9 cellular contexts compared by ENCODE assay signal in the genomic region with DNA sequence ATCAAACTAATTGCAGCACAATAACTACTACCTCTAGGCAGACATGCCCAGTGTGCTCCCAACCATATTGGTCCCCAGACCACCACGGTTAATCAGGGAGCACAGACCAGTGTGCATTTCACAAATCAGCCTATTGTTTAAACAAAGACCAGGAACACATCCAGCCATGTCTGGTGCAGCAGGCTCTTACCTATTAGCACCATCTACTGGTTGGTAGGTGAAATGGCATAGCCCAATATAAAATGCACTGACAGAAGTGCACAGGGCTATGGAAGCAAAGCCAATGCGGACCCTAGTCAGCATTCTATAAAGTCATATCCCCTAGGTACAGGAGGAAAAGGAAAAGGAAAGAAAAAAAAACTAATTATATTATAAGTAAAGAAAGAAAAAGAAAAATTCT. TPM values are rescaled to one million over a fixed set of nuclear protein-coding genes. Genes with fewer than 3 reads are reported as not detected.
DNase-seq lines count a peak whose midpoint lies in the region; ATAC-seq, FAIRE-seq and TF ChIP-seq lines count a peak whose summit lies in the region.
"Had no signal": no experiment of that assay in that cellular context is flagged by ENCODE, and none has a peak within 500 bp of the region (broad histone marks: within the 10 kb centered on the region; RNA-seq: fewer than 3 reads in every experiment).

No MANE protein-coding gene starts in this region.

- no peak overlapping the region for H3K27ac Mint-ChIP-seq in activated naive CD4-positive, alpha-beta T cell treated with anti-CD3 and anti-CD28 coated beads, Interleukin-2, amount 10 ng/mL, durations not matched to agents 7 days and 5 days

- DNase-seq in ELR (ENCODE audit: low read depth) (peak; percentile 23), NCI-H526 (lab: John Stamatoyannopoulos, UW) (peak; percentile 29 to 55), bronchial epithelial cell (ENCODE audit: low read depth) (peak; percentile 28), mesendoderm (peak; percentile 55), putamen (ENCODE audit: low spot score) (no peak)
- DNase-seq in activated naive CD4-positive, alpha-beta T cell treated with anti-CD3 and anti-CD28 coated beads, Interleukin-2, amount 10 ng/mL, durations not matched to agents 7 days and 5 days = no peak
- DNase-seq: activated T-cell treated with anti-CD3 and anti-CD28 coated beads, Interleukin-2, amount 50 U/mL, for 4 hours had no signal

- no peak overlapping the region for H3K4me3 ChIP-seq in bronchial epithelial cell (ENCODE audit: low read depth, low read length)
- H3K4me3 ChIP-seq in mesendoderm (ENCODE audit: low read length) = no peak overlapping the region

- H3K18ac ChIP-seq in mesendoderm (ENCODE audit: low read length) = no peak overlapping the region

- no peaks in the 10 kb centered on the region for H3K4me1 Mint-ChIP-seq in activated naive CD4-positive, alpha-beta T cell treated with anti-CD3 and anti-CD28 coated beads, Interleukin-2, amount 10 ng/mL, durations not matched to agents 7 days and 5 days

- H4K8ac ChIP-seq in mesendoderm (ENCODE audit: low read depth, low read length) = no peak overlapping the region

- H3K4me2 ChIP-seq in mesendoderm (ENCODE audit: low read length) = no peak overlapping the region

- H3K4me3 Mint-ChIP-seq in activated naive CD4-positive, alpha-beta T cell treated with anti-CD3 and anti-CD28 coated beads, Interleukin-2, amount 10 ng/mL, durations not matched to agents 7 days and 5 days = no peak overlapping the region
- H3K4me3 Mint-ChIP-seq: activated T-cell treated with anti-CD3 and anti-CD28 coated beads, Interleukin-2, amount 50 U/mL, for 4 hours had no signal

- no CpG with 5 or more reads among the region's 2 CpGs for WGBS in mesendoderm (ENCODE audit: extremely low coverage, insufficient coverage, low lambda C conversion rate)

- H3K4ac ChIP-seq in mesendoderm (ENCODE audit: low read depth, low read length) = no peak overlapping the region

- no peaks in the 10 kb centered on the region for H3K79me2 ChIP-seq in mesendoderm (ENCODE audit: control insufficient read depth, insufficient read depth, low read length)

- no peak overlapping the region for H2AK5ac ChIP-seq in mesendoderm (ENCODE audit: low read length)

- H3K23ac ChIP-seq in mesendoderm (ENCODE audit: low read length) = no peak overlapping the region

- CTCF ChIA-PET in activated naive CD4-positive, alpha-beta T cell treated with anti-CD3 and anti-CD28 coated beads, Interleukin-2, amount 10 ng/mL, durations not matched to agents 7 days and 5 days (lab: Charles Lee) = interaction anchor here (0.9 kb wide), 1 partner anchor 54 kb away, joined by 3 read pairs; no protein-coding TSS in a partner anchor

- no peaks in the 10 kb centered on the region for H3K36me3 Mint-ChIP-seq in activated naive CD4-positive, alpha-beta T cell treated with anti-CD3 and anti-CD28 coated beads, Interleukin-2, amount 10 ng/mL, durations not matched to agents 7 days and 5 days

- no peak for FAIRE-seq in bronchial epithelial cell (lab: Jason Lieb, UNC)

- H3K4me1 ChIP-seq in mesendoderm (ENCODE audit: control insufficient read depth, low read depth, low read length) = no peaks in the 10 kb centered on the region

- H3K27me3 ChIP-seq in bronchial epithelial cell (ENCODE audit: control insufficient read depth, insufficient read depth, low read length) (no peaks in the 10 kb centered on the region), mesendoderm (ENCODE audit: insufficient read depth, low read length, poor library complexity) (no peaks in the 10 kb centered on the region)

- H3K9me3 Mint-ChIP-seq in activated naive CD4-positive, alpha-beta T cell treated with anti-CD3 and anti-CD28 coated beads, Interleukin-2, amount 10 ng/mL, durations not matched to agents 7 days and 5 days = no peaks in the 10 kb centered on the region
- H3K9me3 Mint-ChIP-seq: activated T-cell treated with anti-CD3 and anti-CD28 coated beads, Interleukin-2, amount 50 U/mL, for 4 hours had no signal

- no peak overlapping the region for H2BK15ac ChIP-seq in mesendoderm (replicated peaks; ENCODE audit: low read depth)

- no peak overlapping the region for H3K27ac ChIP-seq in mesendoderm (ENCODE audit: low read depth, low read length)

- H4K5ac ChIP-seq in mesendoderm (ENCODE audit: low read length) = no peak overlapping the region

- no peaks in the 10 kb centered on the region for H3K27me3 Mint-ChIP-seq in activated naive CD4-positive, alpha-beta T cell treated with anti-CD3 and anti-CD28 coated beads, Interleukin-2, amount 10 ng/mL, durations not matched to agents 7 days and 5 days

- H2BK5ac ChIP-seq in mesendoderm (ENCODE audit: low read length) = no peak overlapping the region

- no peak overlapping the region for H3K56ac ChIP-seq in mesendoderm (ENCODE audit: low read length)

- no peak overlapping the region for H3K9ac ChIP-seq in mesendoderm (ENCODE audit: low read length)

- H2BK120ac ChIP-seq in mesendoderm (ENCODE audit: low read depth, low read length) = no peak overlapping the region

- peak; percentile 52 for TF ChIP-seq CTCF in bronchial epithelial cell (IDR thresholded peaks at IDR 0.05; ENCODE audit: insufficient read depth, low read length, severe bottlenecking)

- ATAC-seq in GM19397 (IDR thresholded peaks at IDR 0.05; ENCODE audit: unreplicated experiment) (peak; percentile 97), HG03159 (IDR thresholded peaks at IDR 0.05; ENCODE audit: unreplicated experiment) (peak; percentile 100)

- H3K79me1 ChIP-seq in mesendoderm (ENCODE audit: low read length) = no peaks in the 10 kb centered on the region

- H3K36me3 ChIP-seq in bronchial epithelial cell (ENCODE audit: control insufficient read depth, insufficient read depth, low read length) (no peaks in the 10 kb centered on the region), mesendoderm (ENCODE audit: control insufficient read depth, insufficient read depth, low read length) (no peaks in the 10 kb centered on the region)

RNA-seq across cellular contexts. Expression of gene CYLC1, which starts 15.5 kb away (rescaled TPM):
- total RNA-seq in bronchial epithelial cell = not detected in 2 replicates
- polyA plus RNA-seq in mesendoderm (2013, experiment 1 of 2) = not detected
- not detected for polyA plus RNA-seq in mesendoderm (2013, experiment 2 of 2)
- total RNA-seq: activated T-cell treated with anti-CD3 and anti-CD28 coated beads, Interleukin-2, amount 50 U/mL, for 4 hours had no signal

Comparison
In these comparisons a context has a peak if more than half of its experiments do, and no peak if none do; other contexts are left out.
1. DNase-seq: peak in ELR (single experiment), NCI-H526 (2 of 2), bronchial epithelial cell (single experiment) and mesendoderm (single experiment); none in putamen (single experiment) and activated naive CD4-positive, alpha-beta T cell treated with anti-CD3 and anti-CD28 coated beads, Interleukin-2, amount 10 ng/mL, durations not matched to agents 7 days and 5 days (single experiment).